14 cellular contexts compared by ENCODE assay signal in genomic region chr11:9717719-9718118, GRCh38. TPM values are rescaled to one million over a fixed set of nuclear protein-coding genes. Genes with fewer than 3 reads are reported as not detected.
A peak's percentile ranks its signal among the peaks of the same experiment; 100 is the strongest.
DNase-seq lines count a peak whose midpoint lies in the region; ATAC-seq, FAIRE-seq and TF ChIP-seq lines count a peak whose summit lies in the region.
"Had no signal": no experiment of that assay in that cellular context is flagged by ENCODE, and none has a peak within 500 bp of the region (broad histone marks: within the 10 kb centered on the region; RNA-seq: fewer than 3 reads in every experiment).

No MANE protein-coding gene starts in this region.

- ATAC-seq in gastroesophageal sphincter (no peak), HG02938 (IDR thresholded peaks at IDR 0.05; ENCODE audit: unreplicated experiment) (no peak), HG03039 (IDR thresholded peaks at IDR 0.05; ENCODE audit: unreplicated experiment) (no peak)
- no peak for ATAC-seq in stimulated activated naive B cell treated with anti-CD40 and anti-IgM and Interleukin-4, amounts not matched to agents 10 μg/mL and 1 μg/mL and 100 μg/mL, for 72 hours (replicated peaks)
- ATAC-seq: foreskin keratinocyte had no signal

- H3K4me1 ChIP-seq in gastroesophageal sphincter: peaks cover 0 to 78% (median 8%) of the 10 kb centered on the region in 3 donors
- H3K4me1 ChIP-seq: Caco-2 had no signal

- peaks cover 12 to 16% of the 10 kb centered on the region in 2 donors for H3K9me3 Mint-ChIP-seq in stimulated activated naive B cell treated with anti-CD40 and anti-IgM and Interleukin-4, amounts not matched to agents 10 μg/mL and 1 μg/mL and 100 μg/mL, for 72 hours
- H3K9me3 Mint-ChIP-seq in immature natural killer cell: no peaks in the 10 kb centered on the region

- TF ChIP-seq EP300 in gastroesophageal sphincter (IDR thresholded peaks at IDR 0.05): no peak

- peaks cover 51 to 94% of the 10 kb centered on the region in 2 donors for H3K4me1 Mint-ChIP-seq in stimulated activated naive B cell treated with anti-CD40 and anti-IgM and Interleukin-4, amounts not matched to agents 10 μg/mL and 1 μg/mL and 100 μg/mL, for 72 hours
- peaks cover 20 to 28% of the 10 kb centered on the region in 2 donors for H3K4me1 Mint-ChIP-seq in immature natural killer cell

- peak overlapping the region; percentile 79 for H3K27ac Mint-ChIP-seq in stimulated activated naive B cell treated with anti-CD40 and anti-IgM and Interleukin-4, amounts not matched to agents 10 μg/mL and 1 μg/mL and 100 μg/mL, for 72 hours
- H3K27ac Mint-ChIP-seq in immature natural killer cell: no peak overlapping the region

- DNase-seq in GM12891 (ENCODE audit: insufficient read length, low spot score): no peak
- peak; percentile 20 for DNase-seq in NCI-H69 (lab: John Stamatoyannopoulos, UW)
- no peak for DNase-seq in stimulated activated naive B cell treated with anti-CD40 and anti-IgM and Interleukin-4, amounts not matched to agents 10 μg/mL and 1 μg/mL and 100 μg/mL, for 72 hours
- no peak for DNase-seq in immature natural killer cell
- DNase-seq in ecto neural progenitor cell (ENCODE audit: low spot score): no peak
- DNase-seq: activated CD4-positive, alpha-beta memory T cell treated with anti-CD3 and anti-CD28 coated beads, Interleukin-2, amount 10 ng/mL, durations not matched to agents 7 days and 5 days; activated naive CD4-positive, alpha-beta T cell treated with anti-CD3 and anti-CD28 coated beads for 36 hours; Caco-2; foreskin keratinocyte; NCI-H2029; stimulated activated naive CD4-positive, alpha-beta T cell treated with Interleukin-2 at 50 U/mL for 16 hours had no signal

- peak; percentile 23 for FAIRE-seq in GM12891 (lab: Jason Lieb, UNC)

- TF ChIP-seq POLR2A in GM12891 (IDR thresholded peaks at IDR 0.05; ENCODE audit: low read depth, low read length) (no peak), gastroesophageal sphincter (IDR thresholded peaks at IDR 0.05) (no peak)

- no peak for TF ChIP-seq CTCF in gastroesophageal sphincter (IDR thresholded peaks at IDR 0.05)

- H3K27me3 Mint-ChIP-seq in stimulated activated naive B cell treated with anti-CD40 and anti-IgM and Interleukin-4, amounts not matched to agents 10 μg/mL and 1 μg/mL and 100 μg/mL, for 72 hours: no peaks in the 10 kb centered on the region
- peaks cover 0 to 2% (median 0%) of the 10 kb centered on the region in 3 donors for H3K27me3 Mint-ChIP-seq in immature natural killer cell (ENCODE audit: low read depth in 3 of 3)
- H3K27me3 Mint-ChIP-seq: activated CD4-positive, alpha-beta memory T cell treated with anti-CD3 and anti-CD28 coated beads, Interleukin-2, amount 10 ng/mL, durations not matched to agents 7 days and 5 days had no signal

- H3K36me3 Mint-ChIP-seq in stimulated activated naive B cell treated with anti-CD40 and anti-IgM and Interleukin-4, amounts not matched to agents 10 μg/mL and 1 μg/mL and 100 μg/mL, for 72 hours: peaks cover 62 to 76% of the 10 kb centered on the region in 2 donors
- peaks cover 0 to 17% (median 5%) of the 10 kb centered on the region in 3 donors for H3K36me3 Mint-ChIP-seq in immature natural killer cell

- no peaks in the 10 kb centered on the region for H3K9me3 ChIP-seq in gastroesophageal sphincter
- H3K9me3 ChIP-seq: Caco-2 had no signal

- WGBS in gastroesophageal sphincter (ENCODE audit: low coverage in 1 of 2), 2 donors: 74% methylated on average over 2 of the region's 2 CpGs; no CpG with 5 or more reads in 1 of the 2 donors

- peaks cover 0 to 16% of the 10 kb centered on the region in 2 donors for H3K36me3 ChIP-seq in gastroesophageal sphincter

- peak overlapping the region in 3 of 4 donors; percentile 33 to 77 (median 68) for H3K27ac ChIP-seq in gastroesophageal sphincter
- H3K27ac ChIP-seq: foreskin keratinocyte had no signal

- H3K4me3 ChIP-seq in gastroesophageal sphincter: no peak overlapping the region

- no peaks in the 10 kb centered on the region for H3K27me3 ChIP-seq in gastroesophageal sphincter
- H3K27me3 ChIP-seq: foreskin keratinocyte had no signal

- peak overlapping the region in 1 of 2 donors; percentile 11 for H3K4me3 Mint-ChIP-seq in stimulated activated naive B cell treated with anti-CD40 and anti-IgM and Interleukin-4, amounts not matched to agents 10 μg/mL and 1 μg/mL and 100 μg/mL, for 72 hours
- no peak overlapping the region for H3K4me3 Mint-ChIP-seq in immature natural killer cell
- H3K4me3 Mint-ChIP-seq: activated CD4-positive, alpha-beta memory T cell treated with anti-CD3 and anti-CD28 coated beads, Interleukin-2, amount 10 ng/mL, durations not matched to agents 7 days and 5 days; activated naive CD4-positive, alpha-beta T cell treated with anti-CD3 and anti-CD28 coated beads for 36 hours had no signal

TF ChIP-seq in GM12891, 5 proteins besides CTCF, POLR2A, EP300 and RAD21:
- no peak for TF ChIP-seq POU2F2 (IDR thresholded peaks at IDR 0.05; ENCODE audit: low read depth, low read length)
- no peak for TF ChIP-seq PAX5 (IDR thresholded peaks at IDR 0.05; ENCODE audit: insufficient read depth, low read length, severe bottlenecking)
- TF ChIP-seq TAF1 (IDR thresholded peaks at IDR 0.05; ENCODE audit: low read depth, low read length): no peak
- no peak for TF ChIP-seq POLR2AphosphoS5 (IDR thresholded peaks at IDR 0.05; ENCODE audit: low read depth, low read length)
- no peak for TF ChIP-seq SPI1 (IDR thresholded peaks at IDR 0.05; ENCODE audit: low read depth, low read length)

RNA-seq across cellular contexts. Expression of gene SWAP70, which starts 53.8 kb away (rescaled TPM):
- polyA plus RNA-seq in GM12891 (2012; ENCODE audit: low read depth, missing spikeins): 25.1 TPM
- 10 to 100 TPM; 32.2 to 65.9 (median 45.0) TPM for total RNA-seq in gastroesophageal sphincter
- 10 to 100 TPM in 1 of 3 donors, 1 to 10 TPM in 2; 2.4 to 12.3 (median 9.8) TPM for polyA plus RNA-seq in immature natural killer cell
